Comparison of ENCODE assay signal across 31 cellular contexts in genomic region chr6:133787859-133788505, GRCh38.
"Had no signal": no experiment of that assay in that cellular context is flagged by ENCODE, and none has a peak within 500 bp of the region (broad histone marks: within the 10 kb centered on the region; RNA-seq: fewer than 3 reads in every experiment).

No MANE protein-coding gene starts in this region.

- H3K36me3 ChIP-seq: adrenal gland, brain microvascular endothelial cell, esophagus muscularis mucosa, gastrocnemius medialis, heart left ventricle had no signal

- H3K4me1 ChIP-seq: adrenal gland, esophagus muscularis mucosa, foreskin keratinocyte, gastrocnemius medialis, heart left ventricle had no signal

- H3K27ac ChIP-seq: adrenal gland, brain microvascular endothelial cell, coronary artery, dorsolateral prefrontal cortex, esophagus muscularis mucosa, foreskin keratinocyte, gastrocnemius medialis, heart left ventricle had no signal

- ATAC-seq: activated CD8-positive, alpha-beta memory T cell treated with anti-CD3 and anti-CD28 coated beads, Interleukin-2, amount 10 ng/mL, durations not matched to agents 7 days and 5 days; activated CD8-positive, alpha-beta T cell treated with anti-CD3 and anti-CD28 coated beads, Interleukin-2, amount 10 ng/mL, durations not matched to agents 7 days and 5 days; activated naive CD8-positive, alpha-beta T cell treated with anti-CD3 and anti-CD28 coated beads, Interleukin-2, amount 50 U/mL, for 24 hours; foreskin keratinocyte; gastrocnemius medialis; heart left ventricle; T-helper 17 cell had no signal

- DNase-seq: activated CD4-positive, alpha-beta memory T cell treated with anti-CD3 and anti-CD28 coated beads for 36 hours; activated CD4-positive, alpha-beta T cell treated with anti-CD3 and anti-CD28 coated beads for 36 hours; activated CD4-positive, alpha-beta T cell treated with anti-CD3 and anti-CD28 coated beads, Interleukin-2, amount 10 ng/mL, durations not matched to agents 24 days and 14 days; activated CD4-positive, CD25-positive, alpha-beta regulatory T cell; activated CD4-positive, CD25-positive, alpha-beta regulatory T cell treated with anti-CD3 and anti-CD28 coated beads, Interleukin-2, amount 50 U/mL, for 72 hours; activated CD8-positive, alpha-beta memory T cell treated with anti-CD3 and anti-CD28 coated beads, Interleukin-2, amount 10 ng/mL, durations not matched to agents 7 days and 5 days; activated CD8-positive, alpha-beta memory T cell treated with anti-CD3 and anti-CD28 coated beads, Interleukin-2, amount 50 U/mL, for 4 hours; activated CD8-positive, alpha-beta T cell treated with anti-CD3 and anti-CD28 coated beads, Interleukin-2, amount 10 ng/mL, durations not matched to agents 7 days and 5 days; activated effector memory CD4-positive, alpha-beta T cell treated with anti-CD3 and anti-CD28 coated beads, Interleukin-2, amount 50 U/mL, for 16 hours; activated naive CD4-positive, alpha-beta T cell treated with anti-CD3 and anti-CD28 coated beads for 36 hours; activated naive CD8-positive, alpha-beta T cell treated with anti-CD3 and anti-CD28 coated beads for 36 hours; activated naive CD8-positive, alpha-beta T cell treated with anti-CD3 and anti-CD28 coated beads, Interleukin-2, amount 50 U/mL, for 24 hours; activated T-cell treated with anti-CD3 and anti-CD28 coated beads, Interleukin-2, amount 50 U/mL, for 1 hour; activated T-cell treated with anti-CD3 and anti-CD28 coated beads, Interleukin-2, amount 50 U/mL, for 48 hours; adrenal gland; amygdala; aorta; brain microvascular endothelial cell; dorsolateral prefrontal cortex; effector memory CD4-positive, alpha-beta T cell; endodermal cell; erythroblast; foreskin keratinocyte; gastrocnemius medialis; glutamatergic neuron; heart left ventricle; T-helper 1 cell; T-helper 17 cell; T1000 had no signal

- H3K4me3 ChIP-seq: adrenal gland, coronary artery, dorsolateral prefrontal cortex, esophagus muscularis mucosa, gastrocnemius medialis, heart left ventricle had no signal

- H3K27me3 ChIP-seq: adrenal gland, brain microvascular endothelial cell, dorsolateral prefrontal cortex, esophagus muscularis mucosa, gastrocnemius medialis, heart left ventricle had no signal

- H3K9me3 ChIP-seq: adrenal gland, esophagus muscularis mucosa, gastrocnemius medialis, heart left ventricle had no signal
